Comparison of ENCODE assay signal across 8 cellular contexts in genomic region chr22:41621099-41621910, GRCh38.
DNase-seq lines count a peak whose midpoint lies in the region; ATAC-seq and TF ChIP-seq lines count a peak whose summit lies in the region.

XRCC6 (plus strand) TSS chr22:41621295; CDS start chr22:41622005, 710 bp downstream.

- peak; percentile 85 for TF ChIP-seq POLR2A in GM18951 (IDR thresholded peaks at IDR 0.05; ENCODE audit: extremely low read depth, insufficient read depth, insufficient read length)

- in situ Hi-C loops in GM18951 (cut with MboI; ENCODE audit: low sequenced_read_pairs, unreplicated experiment): no loop called here

- DNase-seq in AG08395 (ENCODE audit: low spot score) (peak; percentile 100), NCI-H345 treated with DMSO at 0.1 percent for 48 hours (lab: John Stamatoyannopoulos, UW; ENCODE audit: unreplicated experiment) (peak; percentile 93), inferior parietal cortex (ENCODE audit: extremely low spot score) (peak; percentile 99)
- DNase-seq in activated CD4-positive, CD25-positive, alpha-beta regulatory T cell (lab: John Stamatoyannopoulos, UW): peak; percentile 98 to 100 (median 100)
- DNase-seq in central memory CD4-positive, alpha-beta T cell: peak; percentile 99
- DNase-seq in stimulated activated CD4-positive, alpha-beta T cell treated with anti-CD3 and anti-CD28 coated beads, Interleukin-12 subunit alpha, Interleukin-12 subunit beta, amount 100 ng/mL, for 24 hours (ENCODE audit: low read depth in 2 of 2): peak; percentile 100

- peak; percentile 80 for ATAC-seq in HG03196 (IDR thresholded peaks at IDR 0.05; ENCODE audit: unreplicated experiment)

Comparison
In these comparisons a context has a peak if more than half of its experiments do, and no peak if none do; other contexts are left out.
1. Peak in every context shown above with its lines: DNase-seq and ATAC-seq.